In the genomic region with DNA sequence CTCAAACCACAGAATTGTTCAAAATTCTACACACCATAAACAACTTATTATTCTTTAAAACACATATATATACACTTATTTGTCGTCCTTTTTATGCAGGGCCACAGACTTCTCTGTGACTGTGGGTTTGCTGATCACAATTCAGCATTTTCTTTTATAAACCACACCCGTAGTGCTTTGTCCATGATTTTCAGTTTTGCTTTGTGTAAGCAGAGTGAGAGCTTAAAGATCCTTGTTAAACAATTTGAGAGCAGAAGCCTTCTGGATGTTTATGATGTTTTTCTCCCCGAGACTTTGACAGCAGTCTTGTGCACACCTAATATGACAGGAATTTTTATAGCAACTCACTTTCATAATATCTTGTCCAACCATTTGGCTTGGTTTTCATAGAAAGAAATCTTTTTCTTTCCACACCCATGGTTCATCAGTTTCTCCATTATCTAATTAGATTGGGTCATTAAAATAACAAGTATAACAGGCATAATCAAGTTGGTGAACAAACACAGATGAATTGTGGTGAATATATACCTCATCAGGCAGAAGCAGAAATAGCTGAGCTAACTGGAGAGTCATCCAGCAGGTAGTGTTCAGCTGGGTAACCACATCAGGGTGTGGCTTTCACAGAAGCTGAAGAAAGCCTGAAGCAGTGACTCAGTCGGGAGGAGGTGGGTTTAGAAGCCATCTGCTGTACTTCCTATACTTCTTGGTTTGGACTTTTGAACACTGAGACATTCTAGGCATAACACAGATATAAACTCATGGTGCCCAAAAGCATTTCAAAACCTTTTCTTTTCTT, we compare ENCODE assay signal across 9 cellular contexts. TPM values are rescaled to one million over a fixed set of nuclear protein-coding genes. Genes with fewer than 3 reads are reported as not detected.
A peak's percentile ranks its signal among the peaks of the same experiment; 100 is the strongest.
DNase-seq lines count a peak whose midpoint lies in the region; ATAC-seq, FAIRE-seq and TF ChIP-seq lines count a peak whose summit lies in the region.
"Had no signal": no experiment of that assay in that cellular context is flagged by ENCODE, and none has a peak within 500 bp of the region (broad histone marks: within the 10 kb centered on the region; RNA-seq: fewer than 3 reads in every experiment).

No MANE protein-coding gene starts in this region.

- no peaks in the 10 kb centered on the region for H4K20me1 ChIP-seq in HepG2 (ENCODE audit: insufficient read depth, low read length)

- no peak overlapping the region for H3K4me3 Mint-ChIP-seq in stimulated activated memory B cell treated with anti-CD40 and anti-IgM and Interleukin-4, amounts not matched to agents 10 μg/mL and 1 μg/mL and 100 μg/mL, for 72 hours

- TF ChIP-seq CTCF in right lobe of liver (IDR thresholded peaks at IDR 0.05) (no peak), HepG2 (CRISPR knock-in tag; IDR thresholded peaks at IDR 0.05) (no peak), fibroblast of mammary gland (conservative IDR thresholded peaks at IDR 0.05; ENCODE audit: control insufficient read depth, insufficient read depth, low read depth, low read length) (no peak)

- CTCF ChIA-PET in HepG2 (lab: Yijun Ruan, JAX; ENCODE audit: low intra/inter-chr PET ratio, low total read pairs): no interaction called here

- H3K4me1 Mint-ChIP-seq in stimulated activated memory B cell treated with anti-CD40 and anti-IgM and Interleukin-4, amounts not matched to agents 10 μg/mL and 1 μg/mL and 100 μg/mL, for 72 hours: no peaks in the 10 kb centered on the region

- H3K36me3 Mint-ChIP-seq in stimulated activated memory B cell treated with anti-CD40 and anti-IgM and Interleukin-4, amounts not matched to agents 10 μg/mL and 1 μg/mL and 100 μg/mL, for 72 hours: peaks cover 60% of the 10 kb centered on the region

- H3K27me3 ChIP-seq in right lobe of liver (no peaks in the 10 kb centered on the region), HepG2 (ENCODE audit: control insufficient read depth in 1 of 2, insufficient read depth in 2 of 2, low read length in 2 of 2) (no peaks in the 10 kb centered on the region)

- H3K27ac ChIP-seq in right lobe of liver (no peak overlapping the region), HepG2 (ENCODE audit: extremely low read length, insufficient read depth, low read length) (no peak overlapping the region)
- H3K27ac ChIP-seq: C4-2B had no signal

- no TSS peak for BruUV-seq in HepG2 (replicated peaks; lab: Mats Ljungman, UMichigan)

- no peak overlapping the region for H2AFZ ChIP-seq in HepG2 (ENCODE audit: low read length)

- intact Hi-C loops in right lobe of liver (cut with DNase I) (no loop called here), HepG2 (cut with micrococcal nuclease; ENCODE audit: unreplicated experiment) (no loop called here)

- no peaks in the 10 kb centered on the region for H3K9me3 Mint-ChIP-seq in stimulated activated memory B cell treated with anti-CD40 and anti-IgM and Interleukin-4, amounts not matched to agents 10 μg/mL and 1 μg/mL and 100 μg/mL, for 72 hours

- H3K36me3 ChIP-seq in right lobe of liver (peaks cover 0 to 6% (median 3%) of the 10 kb centered on the region in 4 donors), HepG2 (replicated peaks in 1 of 2; ENCODE audit: control insufficient read depth in 1 of 2, insufficient read depth in 2 of 2, low read length in 2 of 2) (no peaks in the 10 kb centered on the region)

- POLR2A ChIA-PET in HepG2 (lab: Yijun Ruan, JAX): no interaction called here

- no peak for TF ChIP-seq RAD21 in HepG2 (CRISPR knock-in tag; IDR thresholded peaks at IDR 0.05)

- no peak overlapping the region for H3K9ac ChIP-seq in HepG2 (ENCODE audit: insufficient read depth, low read depth, low read length)

- TF ChIP-seq POLR2A in right lobe of liver (IDR thresholded peaks at IDR 0.05) (no peak), HepG2 (IDR thresholded peaks at IDR 0.05; ENCODE audit: insufficient read depth in 1 of 2, low read depth in 2 of 2, low read length in 2 of 2) (no peak)

- H3K79me2 ChIP-seq in HepG2 (ENCODE audit: insufficient read depth, low read length): no peaks in the 10 kb centered on the region

- no peaks in the 10 kb centered on the region for H3K9me3 ChIP-seq in right lobe of liver
- no peaks in the 10 kb centered on the region for H3K9me3 ChIP-seq in HepG2 (ENCODE audit: low read length)

- in situ Hi-C loops in HepG2 (cut with HindIII; ENCODE audit: extremely low pct_ligation_motif_present, low pct_unique_long_range_greater_than_20kb): no loop called here

- H3K4me1 ChIP-seq in right lobe of liver (peaks cover 0 to 3% (median 0%) of the 10 kb centered on the region in 4 donors), HepG2 (ENCODE audit: insufficient read depth, low read length) (no peaks in the 10 kb centered on the region)

- no peak overlapping the region for H3K27ac Mint-ChIP-seq in stimulated activated memory B cell treated with anti-CD40 and anti-IgM and Interleukin-4, amounts not matched to agents 10 μg/mL and 1 μg/mL and 100 μg/mL, for 72 hours

- ATAC-seq in right lobe of liver (peak in 3 of 4 donors; percentile 34 to 48 (median 46)), HepG2 (no peak)
- peak; percentile 36 for ATAC-seq in stimulated activated memory B cell treated with anti-CD40 and anti-IgM and Interleukin-4, amounts not matched to agents 10 μg/mL and 1 μg/mL and 100 μg/mL, for 72 hours

- TF ChIP-seq EP300 in HepG2 (IDR thresholded peaks at IDR 0.05; ENCODE audit: low read depth in 2 of 2, low read length in 2 of 2) (no peak), HepG2 (CRISPR knock-in tag; IDR thresholded peaks at IDR 0.05; ENCODE audit: borderline replicate concordance) (no peak)

- H3K4me3 ChIP-seq in right lobe of liver: no peak overlapping the region
- H3K4me3 ChIP-seq in HepG2 (replicated peaks in 1 of 3; ENCODE audit: insufficient read depth in 1 of 3, low read depth in 2 of 3, low read length in 3 of 3): no peak overlapping the region
- no peak overlapping the region for H3K4me3 ChIP-seq in fibroblast of mammary gland (ENCODE audit: control insufficient read depth, low read depth, low read length)

- no peaks in the 10 kb centered on the region for H3K27me3 Mint-ChIP-seq in stimulated activated memory B cell treated with anti-CD40 and anti-IgM and Interleukin-4, amounts not matched to agents 10 μg/mL and 1 μg/mL and 100 μg/mL, for 72 hours

- WGBS in right lobe of liver (ENCODE audit: insufficient coverage, low coverage, low lambda C conversion rate, missing lambda C conversion rate): 54% methylated on average over 4 of the region's 4 CpGs
- WGBS in HepG2 (ENCODE audit: low lambda C conversion rate): 19% methylated on average over 4 of the region's 4 CpGs

- DNase-seq in right lobe of liver (no peak), HepG2 (ENCODE audit: low spot score) (no peak), fibroblast of mammary gland (ENCODE audit: low read depth) (peak; percentile 63), SHP77 (lab: John Stamatoyannopoulos, UW) (no peak), NAMALWA (ENCODE audit: low spot score) (no peak), GF-D8 (lab: John Stamatoyannopoulos, UW) (no peak)
- peak; percentile 48 to 59 for DNase-seq in activated CD4-positive, alpha-beta T cell treated with anti-CD3 and anti-CD28 coated beads, Interleukin-2, amount 50 U/mL, for 48 hours

- H3K4me2 ChIP-seq in HepG2 (ENCODE audit: low read depth, low read length): no peak overlapping the region

- FAIRE-seq in HepG2 (lab: Jason Lieb, UNC): no peak

TF ChIP-seq in HepG2, 621 proteins besides CTCF, POLR2A, EP300 and RAD21:
- no peak for TF ChIP-seq RFXANK (CRISPR knock-in tag; IDR thresholded peaks at IDR 0.05)
- TF ChIP-seq ZNF614 (CRISPR knock-in tag; IDR thresholded peaks at IDR 0.05; ENCODE audit: borderline replicate concordance): no peak
- TF ChIP-seq, protein P1, sequence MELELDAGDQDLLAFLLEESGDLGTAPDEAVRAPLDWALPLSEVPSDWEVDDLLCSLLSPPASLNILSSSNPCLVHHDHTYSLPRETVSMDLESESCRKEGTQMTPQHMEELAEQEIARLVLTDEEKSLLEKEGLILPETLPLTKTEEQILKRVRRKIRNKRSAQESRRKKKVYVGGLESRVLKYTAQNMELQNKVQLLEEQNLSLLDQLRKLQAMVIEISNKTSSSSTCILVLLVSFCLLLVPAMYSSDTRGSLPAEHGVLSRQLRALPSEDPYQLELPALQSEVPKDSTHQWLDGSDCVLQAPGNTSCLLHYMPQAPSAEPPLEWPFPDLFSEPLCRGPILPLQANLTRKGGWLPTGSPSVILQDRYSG (CRISPR knock-in tag; IDR thresholded peaks at IDR 0.05): no peak
- no peak for TF ChIP-seq NFRKB (IDR thresholded peaks at IDR 0.05)
- TF ChIP-seq ZNF432 (CRISPR knock-in tag; IDR thresholded peaks at IDR 0.05; ENCODE audit: borderline replicate concordance): no peak
- TF ChIP-seq, protein P2, sequence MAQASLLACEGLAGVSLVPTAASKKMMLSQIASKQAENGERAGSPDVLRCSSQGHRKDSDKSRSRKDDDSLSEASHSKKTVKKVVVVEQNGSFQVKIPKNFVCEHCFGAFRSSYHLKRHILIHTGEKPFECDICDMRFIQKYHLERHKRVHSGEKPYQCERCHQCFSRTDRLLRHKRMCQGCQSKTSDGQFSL (CRISPR knock-in tag; IDR thresholded peaks at IDR 0.05): no peak
- no peak for TF ChIP-seq PAWR (CRISPR knock-in tag; IDR thresholded peaks at IDR 0.05; ENCODE audit: borderline replicate concordance)

RNA-seq across cellular contexts. Expression of a gene that starts 57.1 kb away (rescaled TPM):
- 10 to 100 TPM; 60.0 to 86.7 (median 71.5) TPM for total RNA-seq in right lobe of liver
- total RNA-seq in HepG2 (2016; rRNA removed; fragmentation: Illumina TruSeq; extraction: Trizol): 67.0 and 70.0 TPM in 2 replicates
- 13.0 and 13.6 TPM in 2 replicates for total RNA-seq in HepG2 (2016; cell fraction: cytosol; rRNA removed; fragmentation: Illumina TruSeq; extraction: Trizol; ENCODE audit: low read depth)
- 62.1 and 68.7 TPM in 2 replicates for total RNA-seq in HepG2 (2016; cell fraction: insoluble cytoplasmic fraction; rRNA removed; fragmentation: Illumina TruSeq; extraction: Trizol)
- total RNA-seq in HepG2 (2016; cell fraction: membrane; rRNA removed; fragmentation: Illumina TruSeq; extraction: Trizol): 26.5 and 27.0 TPM in 2 replicates
- 68.6 and 77.4 TPM in 2 replicates for total RNA-seq in HepG2 (2016; cell fraction: nucleus; rRNA removed; fragmentation: Illumina TruSeq; extraction: Trizol)
- polyA plus RNA-seq in HepG2 (2011; rRNA removed): 214 and 235 TPM in 2 replicates
- polyA plus RNA-seq in HepG2 (2011; cell fraction: cytosol; rRNA removed): 176 and 202 TPM in 2 replicates
- polyA plus RNA-seq in HepG2 (2011; cell fraction: nucleus; rRNA removed): 210 and 216 TPM in 2 replicates
- 137 and 141 TPM in 2 replicates for polyA plus RNA-seq in HepG2 (2012)
- 3.8 and 5.1 TPM in 2 replicates for polyA plus RNA-seq in HepG2 (2016; cell fraction: cytosol; fragmentation: Illumina TruSeq; extraction: Trizol; ENCODE audit: low read depth)
- 56.4 and 60.9 TPM in 2 replicates for polyA plus RNA-seq in HepG2 (2016; cell fraction: insoluble cytoplasmic fraction; fragmentation: Illumina TruSeq; extraction: Trizol; ENCODE audit: low read depth)
- polyA plus RNA-seq in HepG2 (2016; cell fraction: membrane; fragmentation: Illumina TruSeq; extraction: Trizol; ENCODE audit: low read depth): 12.3 and 13.0 TPM in 2 replicates
- 95.8 and 106 TPM in 2 replicates for polyA plus RNA-seq in HepG2 (2016; cell fraction: nucleus; fragmentation: Illumina TruSeq; extraction: Trizol; ENCODE audit: insufficient read depth, low read depth)
- polyA minus RNA-seq in HepG2 (2011; rRNA and poly(A)+ RNA removed; ENCODE audit: low replicate concordance): 14.6 and 459 TPM in 2 replicates
- 141 and 150 TPM in 2 replicates for polyA minus RNA-seq in HepG2 (2011; cell fraction: cytosol; rRNA and poly(A)+ RNA removed)
- 189 and 226 TPM in 2 replicates for polyA minus RNA-seq in HepG2 (2011; cell fraction: nucleus; rRNA and poly(A)+ RNA removed)

Comparison
In these comparisons a context has a peak if more than half of its experiments do, and no peak if none do; other contexts are left out.
1. DNase-seq: peak in activated CD4-positive, alpha-beta T cell treated with anti-CD3 and anti-CD28 coated beads, Interleukin-2, amount 50 U/mL, for 48 hours (2 of 2) and fibroblast of mammary gland (single experiment); none in right lobe of liver (0 of 3), HepG2 (single experiment), SHP77 (0 of 2), NAMALWA (single experiment) and GF-D8 (single experiment).